In genomic region chr6:167827588-167828324, GRCh38 we compare ENCODE assay signal across 8 cellular contexts. TPM values are rescaled to one million over a fixed set of nuclear protein-coding genes. Genes with fewer than 3 reads are reported as not detected.
DNase-seq lines count a peak whose midpoint lies in the region; ATAC-seq, FAIRE-seq and TF ChIP-seq lines count a peak whose summit lies in the region.

No MANE protein-coding gene starts in this region.

- POLR2A ChIA-PET in AG04449 (lab: Yijun Ruan, JAX) = no interaction called here
- POLR2A ChIA-PET in OCI-LY7 (lab: Charles Lee) = interaction anchor here (0.6 to 3.9 kb wide), 5 partner anchors 10 to 257 kb away, joined by 3 to 18 read pairs (median 4); no protein-coding TSS in a partner anchor

- peak overlapping the region; percentile 65 for H3K4me3 ChIP-seq in AG04449 (ENCODE audit: low read depth, low read length)
- H3K4me3 ChIP-seq in OCI-LY7 (ENCODE audit: low read depth, low read length, poor library complexity, severe bottlenecking) = peak overlapping the region; percentile 72
- peak overlapping the region; percentile 76 for H3K4me3 ChIP-seq in osteoblast (ENCODE audit: insufficient read depth, low read length)

- no peaks in the 10 kb centered on the region for H3K36me3 ChIP-seq in OCI-LY7 (ENCODE audit: insufficient read depth, low read length)
- no peaks in the 10 kb centered on the region for H3K36me3 ChIP-seq in osteoblast (ENCODE audit: insufficient read depth, low read length)

- BruUV-seq in OCI-LY7 (replicated peaks; lab: Mats Ljungman, UMichigan) = no TSS peak

- H3K4me2 ChIP-seq in OCI-LY7 (ENCODE audit: low read length) (peak overlapping the region; percentile 75), osteoblast (ENCODE audit: insufficient read depth, low read length) (peak overlapping the region; percentile 90)

- H2AFZ ChIP-seq in OCI-LY7 (ENCODE audit: low read length) (peak overlapping the region; percentile 20; the same call in 1 of the 2 replicates), osteoblast (ENCODE audit: low read length) (peak overlapping the region; percentile 81)

- H3K9me2 ChIP-seq in OCI-LY7 (ENCODE audit: insufficient read depth, low read length) = no peaks in the 10 kb centered on the region

- DNase-seq in AG04449 (ENCODE audit: low read depth, low spot score) (no peak), OCI-LY7 (ENCODE audit: low spot score) (peak; percentile 51), amniotic epithelial cell (ENCODE audit: low read depth) (peak; percentile 37), cardiac septum (ENCODE audit: low spot score) (peak; percentile 76), osteoblast (ENCODE audit: insufficient read length, low spot score, missing footprints) (peak; percentile 97), RCC 7860 (ENCODE audit: low spot score) (no peak)

- H4K20me1 ChIP-seq in OCI-LY7 (ENCODE audit: insufficient read depth, low read length) (peaks cover 38% of the 10 kb centered on the region), osteoblast (ENCODE audit: insufficient read depth, low read length) (peaks cover 21% of the 10 kb centered on the region)

- H3K27ac ChIP-seq in OCI-LY7 (ENCODE audit: low read depth, low read length, poor library complexity, severe bottlenecking) (no peak overlapping the region), osteoblast (ENCODE audit: low read depth, low read length) (no peak overlapping the region)

- H3K79me2 ChIP-seq in OCI-LY7 (ENCODE audit: insufficient read depth, low read depth, low read length) = peaks cover 26% of the 10 kb centered on the region; the same call in 1 of the 2 replicates
- H3K79me2 ChIP-seq in osteoblast (ENCODE audit: insufficient read depth, low read length) = peaks cover 46% of the 10 kb centered on the region

- no peak for FAIRE-seq in RCC 7860 (lab: Jason Lieb, UNC)

- peaks cover 24% of the 10 kb centered on the region for H3K4me1 ChIP-seq in OCI-LY7 (ENCODE audit: insufficient read depth, low read length, poor library complexity, severe bottlenecking)
- H3K4me1 ChIP-seq in osteoblast (ENCODE audit: insufficient read depth, low read length) = peaks cover 18% of the 10 kb centered on the region

- H3K27me3 ChIP-seq in osteoblast (ENCODE audit: insufficient read depth, low read length) = no peaks in the 10 kb centered on the region

- intact Hi-C loops in OCI-LY7 (cut with micrococcal nuclease; ENCODE audit: unreplicated experiment) (no loop called here), cardiac septum (cut with DNase I) (loop anchor here (5.0 kb wide), 1 partner anchor 145 kb away; no protein-coding TSS in a partner anchor)

- H3K9me3 ChIP-seq in OCI-LY7 (ENCODE audit: low read length) (no peaks in the 10 kb centered on the region), osteoblast (ENCODE audit: low read depth, low read length) (no peaks in the 10 kb centered on the region)

- CTCF ChIA-PET in AG04449 (lab: Yijun Ruan, JAX) = no interaction called here
- CTCF ChIA-PET in OCI-LY7 (lab: Charles Lee; ENCODE audit: unreplicated experiment) = no interaction called here

- TF ChIP-seq CTCF in AG04449 (IDR thresholded peaks at IDR 0.05; ENCODE audit: insufficient read depth, low read length, missing control alignments) (no peak), OCI-LY7 (conservative IDR thresholded peaks at IDR 0.05; ENCODE audit: low read length) (no peak), osteoblast (IDR thresholded peaks at IDR 0.05; ENCODE audit: extremely low read depth, low read depth, low read length) (no peak)

- ATAC-seq in GM18498 (IDR thresholded peaks at IDR 0.05; ENCODE audit: unreplicated experiment) (peak; percentile 39), HG02973 (IDR thresholded peaks at IDR 0.05; ENCODE audit: unreplicated experiment) (peak; percentile 31)

RNA-seq across cellular contexts. Expression of gene AFDN, which starts 1.0 kb away (rescaled TPM):
- total RNA-seq in OCI-LY7 (2014; rRNA removed; shearing (Covaris generic)) = 43.6 and 62.2 TPM in 2 replicates
- total RNA-seq in OCI-LY7 (2022) (68.8 and 71.6 TPM in 2 replicates), cardiac septum (67.1 TPM), osteoblast (31.2 and 52.5 TPM in 2 replicates)

Comparison
In these comparisons a context has a peak if more than half of its experiments do, and no peak if none do; other contexts are left out.
1. DNase-seq: peak in OCI-LY7 (single experiment), amniotic epithelial cell (single experiment), cardiac septum (single experiment) and osteoblast (single experiment); none in AG04449 (single experiment) and RCC 7860 (single experiment).
2. Peak in every context shown above with its lines, with median percentiles within 50 percentile points of each other: H3K4me3 ChIP-seq.